In the genomic region with DNA sequence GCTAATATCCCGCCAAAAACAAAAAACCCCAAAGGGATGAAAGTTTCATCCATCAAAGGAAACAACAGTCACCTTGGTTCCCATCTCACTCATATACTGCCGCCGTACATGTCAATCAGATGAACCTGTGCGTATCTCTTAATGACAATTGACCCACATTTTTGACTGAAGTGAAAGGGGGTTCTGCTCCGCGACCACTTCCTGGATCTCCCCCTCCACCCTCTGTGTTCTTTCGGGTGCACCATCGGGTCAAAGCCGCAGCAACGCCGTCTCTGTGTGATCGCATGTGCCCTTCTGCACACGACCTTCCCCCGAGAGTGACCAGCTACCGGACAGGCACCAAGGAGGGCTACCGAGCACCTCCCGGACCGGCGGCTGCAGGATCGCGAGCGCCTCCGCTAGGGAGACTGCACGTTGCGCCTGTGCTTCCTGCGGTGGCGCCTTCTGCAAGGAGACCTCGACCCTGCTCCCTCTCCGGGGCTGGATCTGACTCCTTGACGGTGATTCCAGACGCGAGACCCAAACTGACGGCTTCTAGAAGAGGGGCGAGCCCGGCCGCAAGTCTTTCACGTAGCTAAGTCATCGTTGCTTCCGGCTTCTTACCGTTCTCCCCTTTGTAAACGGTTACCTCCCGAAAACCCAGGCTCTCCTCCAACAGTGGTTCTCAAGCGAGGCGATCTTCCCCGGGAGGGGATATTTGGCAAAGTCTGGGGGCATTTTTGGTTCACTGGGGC, we compare ENCODE assay signal across 9 cellular contexts. TPM values are rescaled to one million over a fixed set of nuclear protein-coding genes. Genes with fewer than 3 reads are reported as not detected.
DNase-seq lines count a peak whose midpoint lies in the region; ATAC-seq and TF ChIP-seq lines count a peak whose summit lies in the region.
"Not testable (repeated sequence)": the region's sequence is repeated elsewhere in the genome, so short reads cannot be mapped to it uniquely, and the experiment has no call there.
"Had no signal": no experiment of that assay in that cellular context is flagged by ENCODE, and none has a peak within 500 bp of the region (broad histone marks: within the 10 kb centered on the region; RNA-seq: fewer than 3 reads in every experiment).

No MANE protein-coding gene starts in this region.

- H3K27ac Mint-ChIP-seq in endodermal cell = peak overlapping the region; percentile 77

- H3K36me3 ChIP-seq in endodermal cell (ENCODE audit: control insufficient read depth, insufficient read depth, low read length); right lobe of liver: not testable (repeated sequence)

- H3K9me3 ChIP-seq in endodermal cell (ENCODE audit: control insufficient read depth, low read length); right lobe of liver: not testable (repeated sequence)

- peak overlapping the region; percentile 89 for H3K4me3 Mint-ChIP-seq in activated T-cell treated with anti-CD3 and anti-CD28 coated beads, Interleukin-2, amount 50 U/mL, for 4 hours
- peak overlapping the region; percentile 72 for H3K4me3 Mint-ChIP-seq in endodermal cell

- H3K27me3 ChIP-seq in endodermal cell (ENCODE audit: control insufficient read depth, insufficient read depth, low read length, poor library complexity, severe bottlenecking); right lobe of liver: not testable (repeated sequence)

- not testable (repeated sequence) for TF ChIP-seq CTCF in endodermal cell (conservative IDR thresholded peaks at IDR 0.05); retinal pigment epithelial cell (conservative IDR thresholded peaks at IDR 0.05; ENCODE audit: low read depth, low read length)
- TF ChIP-seq CTCF in right lobe of liver (IDR thresholded peaks at IDR 0.05) = peak in 1 of 4 donors; percentile 18

- H3K27me3 Mint-ChIP-seq in activated T-cell treated with anti-CD3 and anti-CD28 coated beads, Interleukin-2, amount 50 U/mL, for 4 hours (ENCODE audit: low read depth) = not testable (repeated sequence)
- H3K27me3 Mint-ChIP-seq in endodermal cell (ENCODE audit: insufficient read depth) = peaks cover 12% of the 10 kb centered on the region

- ATAC-seq in GM19023 (IDR thresholded peaks at IDR 0.05; ENCODE audit: unreplicated experiment) (peak; percentile 18), HG02981 (IDR thresholded peaks at IDR 0.05; ENCODE audit: unreplicated experiment) (peak; percentile 33), right lobe of liver (peak; percentile 59 to 70 (median 66))
- peak; percentile 44 to 47 for ATAC-seq in activated T-cell treated with anti-CD3 and anti-CD28 coated beads, Interleukin-2, amount 50 U/mL, for 4 hours

- peaks cover 15% of the 10 kb centered on the region for H3K4me1 Mint-ChIP-seq in activated T-cell treated with anti-CD3 and anti-CD28 coated beads, Interleukin-2, amount 50 U/mL, for 4 hours (ENCODE audit: low read depth)
- not testable (repeated sequence) for H3K4me1 Mint-ChIP-seq in endodermal cell

- 0 to 5% methylated on average over 3 to 7 of the region's 45 CpGs for WGBS in endodermal cell (ENCODE audit: insufficient coverage in 1 of 2, insufficient read length in 1 of 2), 2 experiments
- WGBS in right lobe of liver (ENCODE audit: insufficient coverage, low coverage, low lambda C conversion rate, missing lambda C conversion rate) = 4% methylated on average over 3 of the region's 45 CpGs

- H3K4me3 ChIP-seq in endodermal cell (ENCODE audit: low read length) (peak overlapping the region; percentile 91), right lobe of liver (peak overlapping the region; percentile 29 to 58 (median 51)), retinal pigment epithelial cell (ENCODE audit: low read length) (peak overlapping the region; percentile 50)

- not testable (repeated sequence) for H3K36me3 Mint-ChIP-seq in activated T-cell treated with anti-CD3 and anti-CD28 coated beads, Interleukin-2, amount 50 U/mL, for 4 hours (ENCODE audit: insufficient read depth)
- H3K36me3 Mint-ChIP-seq in endodermal cell (ENCODE audit: low read depth) = peaks cover 17% of the 10 kb centered on the region

- not testable (repeated sequence) for H3K9me3 Mint-ChIP-seq in activated T-cell treated with anti-CD3 and anti-CD28 coated beads, Interleukin-2, amount 50 U/mL, for 4 hours; endodermal cell

- not testable (repeated sequence) for H3K27ac ChIP-seq in endodermal cell (ENCODE audit: low read depth, low read length); right lobe of liver

- peak overlapping the region; percentile 34 for H3K9ac ChIP-seq in endodermal cell (ENCODE audit: extremely low read depth, low read length, poor library complexity, severe bottlenecking)

- H3K4me1 ChIP-seq in endodermal cell (ENCODE audit: control insufficient read depth, insufficient read depth, low read length); right lobe of liver: not testable (repeated sequence)

- intact Hi-C loops in right lobe of liver (cut with DNase I) = not testable (repeated sequence)

- TF ChIP-seq POLR2A in right lobe of liver (IDR thresholded peaks at IDR 0.05) = not testable (repeated sequence)

- DNase-seq in NCI-H1417 (lab: John Stamatoyannopoulos, UW) = peak in 2 of 3 experiments; percentile 9 to 50
- DNase-seq in activated T-cell treated with anti-CD3 and anti-CD28 coated beads, Interleukin-2, amount 50 U/mL, for 4 hours; endodermal cell; right lobe of liver; retinal pigment epithelial cell (ENCODE audit: low read depth): not testable (repeated sequence)

RNA-seq across cellular contexts. Expression of a gene that starts 5.6 kb away (rescaled TPM):
- total RNA-seq in activated T-cell treated with anti-CD3 and anti-CD28 coated beads, Interleukin-2, amount 50 U/mL, for 4 hours = not detected
- total RNA-seq in endodermal cell = not detected
- not detected for polyA plus RNA-seq in endodermal cell (2013, experiment 1 of 2)
- not detected for polyA plus RNA-seq in endodermal cell (2013, experiment 2 of 2)
- under 1 TPM in 3 of 6 experiments, not detected in 3; 0.22 to 0.58 (median 0.51) TPM for total RNA-seq in right lobe of liver
- total RNA-seq: myocyte, NCI-H460 had no signal

RNA-seq across cellular contexts. Expression of a gene that starts 19.5 kb away (rescaled TPM):
- total RNA-seq in activated T-cell treated with anti-CD3 and anti-CD28 coated beads, Interleukin-2, amount 50 U/mL, for 4 hours = 10 to 100 TPM; 47.0 to 61.7 (median 53.4) TPM
- total RNA-seq in endodermal cell (10 to 100 TPM; 90.3 to 92.5 TPM), right lobe of liver (10 to 100 TPM; 32.1 to 52.1 (median 40.2) TPM)
- polyA plus RNA-seq in endodermal cell (2013, experiment 1 of 2) = 70.9 TPM
- 67.3 TPM for polyA plus RNA-seq in endodermal cell (2013, experiment 2 of 2)

RNA-seq across cellular contexts. Expression of a gene that starts 34.4 kb away (rescaled TPM):
- total RNA-seq in activated T-cell treated with anti-CD3 and anti-CD28 coated beads, Interleukin-2, amount 50 U/mL, for 4 hours = 10 to 100 TPM; 46.7 to 54.9 (median 52.2) TPM
- 10 to 100 TPM; 36.4 to 38.0 TPM for total RNA-seq in endodermal cell
- 51.9 TPM for polyA plus RNA-seq in endodermal cell (2013, experiment 1 of 2)
- 53.0 TPM for polyA plus RNA-seq in endodermal cell (2013, experiment 2 of 2)
- 10 to 100 TPM; 11.0 to 21.8 (median 16.8) TPM for total RNA-seq in right lobe of liver
